13 cellular contexts compared by ENCODE assay signal in the genomic region with DNA sequence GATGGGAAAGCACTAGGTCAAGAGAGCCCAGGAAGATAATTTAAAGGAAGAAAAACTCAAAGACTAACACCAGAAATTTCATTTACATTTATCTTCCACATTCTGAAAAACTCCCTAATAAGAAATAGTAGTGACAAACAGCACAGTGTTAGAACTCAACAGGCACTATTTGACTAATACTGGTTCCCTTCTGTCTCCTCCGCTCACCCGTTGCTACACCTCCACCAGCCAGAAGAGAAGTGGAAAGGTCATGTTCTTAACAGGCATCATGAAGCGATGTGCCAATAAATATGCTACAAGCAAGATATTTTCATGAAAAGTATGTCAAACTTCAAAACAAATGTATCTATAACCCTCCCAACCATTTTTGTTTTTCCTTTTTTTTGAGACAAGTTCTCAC. TPM values are rescaled to one million over a fixed set of nuclear protein-coding genes. Genes with fewer than 3 reads are reported as not detected.
A peak's percentile ranks its signal among the peaks of the same experiment; 100 is the strongest.
DNase-seq lines count a peak whose midpoint lies in the region; ATAC-seq and FAIRE-seq lines count a peak whose summit lies in the region.
"Had no signal": no experiment of that assay in that cellular context is flagged by ENCODE, and none has a peak within 500 bp of the region (broad histone marks: within the 10 kb centered on the region; RNA-seq: fewer than 3 reads in every experiment).

No MANE protein-coding gene starts in this region.

- H3K36me3 ChIP-seq in CD4-positive, alpha-beta memory T cell (ENCODE audit: insufficient read depth, low read length), result no peaks in the 10 kb centered on the region

- H3K9me3 Mint-ChIP-seq in CD4-positive, alpha-beta memory T cell, result no peaks in the 10 kb centered on the region
- H3K9me3 Mint-ChIP-seq in activated CD4-positive, alpha-beta T cell treated with anti-CD3 and anti-CD28 coated beads, Interleukin-2, amount 10 ng/mL, durations not matched to agents 7 days and 5 days, result no peaks in the 10 kb centered on the region

- no peak for DNase-seq in CD4-positive, alpha-beta memory T cell
- DNase-seq in NCI-H1092 (lab: John Stamatoyannopoulos, UW), result no peak
- no peak for DNase-seq in NOMO-1 treated with dmso at 0.1 percent for 144 hours (lab: John Stamatoyannopoulos, UW; ENCODE audit: unreplicated experiment)
- DNase-seq in activated CD4-positive, alpha-beta T cell treated with anti-CD3 and anti-CD28 coated beads, Interleukin-2, amount 10 ng/mL, durations not matched to agents 7 days and 5 days, result no peak
- no peak for DNase-seq in NCI-H2227 (lab: John Stamatoyannopoulos, UW; ENCODE audit: unreplicated experiment)
- DNase-seq: NCI-H446 treated with DMSO at 0.1 percent for 48 hours; stimulated activated CD4-positive, alpha-beta T cell treated with anti-CD3 and anti-CD28 coated beads, Interleukin-4, amount 100 ng/mL, for 24 hours had no signal

- H3K27me3 ChIP-seq in CD4-positive, alpha-beta memory T cell (ENCODE audit: insufficient read depth, low read length), result no peaks in the 10 kb centered on the region

- no peaks in the 10 kb centered on the region for H3K9me3 ChIP-seq in CD4-positive, alpha-beta memory T cell (ENCODE audit: control insufficient read depth in 1 of 2, low read length in 2 of 2)

- peaks cover 85% of the 10 kb centered on the region for H3K4me1 ChIP-seq in CD4-positive, alpha-beta memory T cell (ENCODE audit: insufficient read depth, low read length)

- ATAC-seq in GM18519 (IDR thresholded peaks at IDR 0.05; ENCODE audit: low FRiP score, unreplicated experiment) (peak; percentile 41), HG03432 (IDR thresholded peaks at IDR 0.05; ENCODE audit: unreplicated experiment) (peak; percentile 62)

- POLR2A ChIA-PET in CD4-positive, alpha-beta memory T cell (lab: Charles Lee; ENCODE audit: partially characterized antibody), result no interaction called here
- POLR2A ChIA-PET in activated CD4-positive, alpha-beta T cell treated with anti-CD3 and anti-CD28 coated beads, Interleukin-2, amount 10 ng/mL, durations not matched to agents 7 days and 5 days (lab: Charles Lee), result no interaction called here

- H3K36me3 Mint-ChIP-seq in CD4-positive, alpha-beta memory T cell, result peaks cover 6 to 9% of the 10 kb centered on the region in 2 donors
- peaks cover 31% of the 10 kb centered on the region for H3K36me3 Mint-ChIP-seq in activated CD4-positive, alpha-beta T cell treated with anti-CD3 and anti-CD28 coated beads, Interleukin-2, amount 10 ng/mL, durations not matched to agents 7 days and 5 days (ENCODE audit: low read depth)

- CTCF ChIA-PET in CD4-positive, alpha-beta memory T cell (lab: Charles Lee; ENCODE audit: partially characterized antibody), result no interaction called here
- CTCF ChIA-PET in activated CD4-positive, alpha-beta T cell treated with anti-CD3 and anti-CD28 coated beads, Interleukin-2, amount 10 ng/mL, durations not matched to agents 7 days and 5 days (lab: Charles Lee), result interaction anchor here (0.5 kb wide), 1 partner anchor 571 kb away, joined by 3 read pairs; no protein-coding TSS in a partner anchor

- H3K27me3 Mint-ChIP-seq in CD4-positive, alpha-beta memory T cell, result no peaks in the 10 kb centered on the region
- no peaks in the 10 kb centered on the region for H3K27me3 Mint-ChIP-seq in activated CD4-positive, alpha-beta T cell treated with anti-CD3 and anti-CD28 coated beads, Interleukin-2, amount 10 ng/mL, durations not matched to agents 7 days and 5 days

- intact Hi-C loops in CD4-positive, alpha-beta memory T cell (cut with micrococcal nuclease), result no loop called here

- peak overlapping the region in 7 of 8 donors; percentile 52 to 75 (median 62) for H3K4me3 Mint-ChIP-seq in CD4-positive, alpha-beta memory T cell
- H3K4me3 Mint-ChIP-seq in activated CD4-positive, alpha-beta T cell treated with anti-CD3 and anti-CD28 coated beads, Interleukin-2, amount 10 ng/mL, durations not matched to agents 7 days and 5 days, result no peak overlapping the region

- no peak overlapping the region for H3K27ac ChIP-seq in CD4-positive, alpha-beta memory T cell (ENCODE audit: low read depth, low read length)
- H3K27ac ChIP-seq: epithelial cell of prostate, SK-N-MC had no signal

- FAIRE-seq in islet of Langerhans (lab: Jason Lieb, UNC), result peak; percentile 62
- FAIRE-seq: astrocyte had no signal

- H3K4me3 ChIP-seq in CD4-positive, alpha-beta memory T cell (ENCODE audit: low read length in 2 of 2), result no peak overlapping the region
- H3K4me3 ChIP-seq: SK-N-MC had no signal

- H3K27ac Mint-ChIP-seq in CD4-positive, alpha-beta memory T cell, result peak overlapping the region in 5 of 7 donors; percentile 1 to 48 (median 11)
- H3K27ac Mint-ChIP-seq in activated CD4-positive, alpha-beta T cell treated with anti-CD3 and anti-CD28 coated beads, Interleukin-2, amount 10 ng/mL, durations not matched to agents 7 days and 5 days, result no peak overlapping the region

- H3K4me1 Mint-ChIP-seq in CD4-positive, alpha-beta memory T cell, result peaks cover 26 to 49% (median 37%) of the 10 kb centered on the region in 4 donors
- peaks cover 35% of the 10 kb centered on the region for H3K4me1 Mint-ChIP-seq in activated CD4-positive, alpha-beta T cell treated with anti-CD3 and anti-CD28 coated beads, Interleukin-2, amount 10 ng/mL, durations not matched to agents 7 days and 5 days

RNA-seq across cellular contexts. Expression of gene ROCK1, which starts 5.7 kb away (rescaled TPM):
- total RNA-seq in CD4-positive, alpha-beta memory T cell, result 10 to 100 TPM; 80.7 to 82.8 TPM
- polyA plus RNA-seq in CD4-positive, alpha-beta memory T cell, result 10 to 100 TPM; 13.0 to 52.2 TPM
- 10 to 100 TPM; 67.2 to 67.3 TPM for total RNA-seq in activated CD4-positive, alpha-beta T cell treated with anti-CD3 and anti-CD28 coated beads, Interleukin-2, amount 10 ng/mL, durations not matched to agents 7 days and 5 days
